ENCODE assay signal across 2 cellular contexts in the genomic region with DNA sequence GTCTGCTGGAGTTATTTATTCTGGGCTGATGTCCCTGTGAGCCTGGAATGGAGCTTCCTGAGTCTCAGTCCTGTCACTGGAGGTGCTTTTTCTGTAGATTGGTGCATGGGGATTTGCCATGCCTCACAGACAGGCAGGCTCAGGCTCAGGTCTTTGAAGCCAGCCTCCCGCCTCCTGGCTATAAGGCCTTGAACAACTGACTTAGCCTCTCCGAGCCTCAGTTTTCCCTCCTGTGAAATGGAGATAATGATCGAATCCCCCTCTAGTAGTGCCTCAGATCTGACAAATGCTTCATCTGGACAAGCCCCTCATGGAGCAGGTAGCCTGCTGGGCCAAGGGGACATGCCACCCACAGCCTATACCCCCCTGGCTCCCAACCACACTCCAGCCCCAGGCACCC.
TF ChIP-seq lines count a peak whose summit lies in the region.

No MANE protein-coding gene starts in this region.

TF ChIP-seq in SK-N-SH, 30 proteins besides CTCF, POLR2A, EP300 and RAD21 (continued from another document):
- no peak for TF ChIP-seq IRF3 (IDR thresholded peaks at IDR 0.05; ENCODE audit: low read depth, low read length)

TF ChIP-seq in SK-N-SH treated with all-trans-retinoic acid at 6 μM for 48 hours, 23 proteins besides CTCF, POLR2A, EP300 and RAD21 (continued from another document):
- TF ChIP-seq ZFP30 (CRISPR knock-in tag; IDR thresholded peaks at IDR 0.05), result no peak
- no peak for TF ChIP-seq ZC3H10 (CRISPR knock-in tag; IDR thresholded peaks at IDR 0.05)
- TF ChIP-seq, protein P1, sequence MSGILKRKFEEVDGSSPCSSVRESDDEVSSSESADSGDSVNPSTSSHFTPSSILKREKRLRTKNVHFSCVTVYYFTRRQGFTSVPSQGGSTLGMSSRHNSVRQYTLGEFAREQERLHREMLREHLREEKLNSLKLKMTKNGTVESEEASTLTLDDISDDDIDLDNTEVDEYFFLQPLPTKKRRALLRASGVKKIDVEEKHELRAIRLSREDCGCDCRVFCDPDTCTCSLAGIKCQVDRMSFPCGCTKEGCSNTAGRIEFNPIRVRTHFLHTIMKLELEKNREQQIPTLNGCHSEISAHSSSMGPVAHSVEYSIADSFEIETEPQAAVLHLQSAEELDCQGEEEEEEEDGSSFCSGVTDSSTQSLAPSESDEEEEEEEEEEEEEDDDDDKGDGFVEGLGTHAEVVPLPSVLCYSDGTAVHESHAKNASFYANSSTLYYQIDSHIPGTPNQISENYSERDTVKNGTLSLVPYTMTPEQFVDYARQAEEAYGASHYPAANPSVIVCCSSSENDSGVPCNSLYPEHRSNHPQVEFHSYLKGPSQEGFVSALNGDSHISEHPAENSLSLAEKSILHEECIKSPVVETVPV (CRISPR knock-in tag; IDR thresholded peaks at IDR 0.05), result no peak
- no peak for TF ChIP-seq SNAI2 (CRISPR knock-in tag; IDR thresholded peaks at IDR 0.05)
